In genomic region chr16:53135329-53135728, GRCh38 we compare ENCODE assay signal across 18 cellular contexts.
DNase-seq lines count a peak whose midpoint lies in the region; FAIRE-seq and TF ChIP-seq lines count a peak whose summit lies in the region.
"Had no signal": no experiment of that assay in that cellular context is flagged by ENCODE, and none has a peak within 500 bp of the region (broad histone marks: within the 10 kb centered on the region; RNA-seq: fewer than 3 reads in every experiment).

No MANE protein-coding gene starts in this region.

- POLR2A ChIA-PET in A673 (lab: Charles Lee; ENCODE audit: low non-redundant PET) = no interaction called here

- H3K4me1 ChIP-seq in A673 (ENCODE audit: insufficient read depth, low read length, poor library complexity, severe bottlenecking) (peaks cover 25% of the 10 kb centered on the region), astrocyte (ENCODE audit: insufficient read depth, low read length) (no peaks in the 10 kb centered on the region)

- H3K27ac Mint-ChIP-seq in astrocyte (ENCODE audit: unreplicated experiment) (no peak overlapping the region), neural crest cell (ENCODE audit: unreplicated experiment) (no peak overlapping the region), CD14-positive monocyte (peak overlapping the region in 1 of 7 donors; percentile 5)

- FAIRE-seq in GM19239 (lab: Jason Lieb, UNC) (peak; percentile 49), astrocyte (lab: Jason Lieb, UNC) (no peak)
- FAIRE-seq: A549 had no signal

- H3K79me2 ChIP-seq in astrocyte (ENCODE audit: insufficient read depth, low read length) = peaks cover 84% of the 10 kb centered on the region

- intact Hi-C loops in A673 (cut with micrococcal nuclease; ENCODE audit: unreplicated experiment) = no loop called here
- intact Hi-C loops in CD14-positive monocyte (cut with micrococcal nuclease) = no loop called here

- H3K9me3 Mint-ChIP-seq in astrocyte (ENCODE audit: unreplicated experiment) = no peaks in the 10 kb centered on the region
- H3K9me3 Mint-ChIP-seq in neural crest cell = no peaks in the 10 kb centered on the region
- no peaks in the 10 kb centered on the region for H3K9me3 Mint-ChIP-seq in CD14-positive monocyte
- H3K9me3 Mint-ChIP-seq: H9 had no signal

- H3K4me3 Mint-ChIP-seq in astrocyte (ENCODE audit: unreplicated experiment) (peak overlapping the region; percentile 23), neural crest cell (peak overlapping the region; percentile 48), CD14-positive monocyte (no peak overlapping the region)
- H3K4me3 Mint-ChIP-seq: H9 had no signal

- H3K4me1 Mint-ChIP-seq in astrocyte (ENCODE audit: low read depth, unreplicated experiment) = peaks cover 24% of the 10 kb centered on the region
- peaks cover 4% of the 10 kb centered on the region for H3K4me1 Mint-ChIP-seq in neural crest cell
- peaks cover 3% of the 10 kb centered on the region for H3K4me1 Mint-ChIP-seq in CD14-positive monocyte

- peaks cover 38% of the 10 kb centered on the region for H4K20me1 ChIP-seq in astrocyte (ENCODE audit: insufficient read depth, low read length)

- H3K27me3 Mint-ChIP-seq in astrocyte (ENCODE audit: low read depth, unreplicated experiment) (no peaks in the 10 kb centered on the region), neural crest cell (ENCODE audit: low read depth) (no peaks in the 10 kb centered on the region), CD14-positive monocyte (ENCODE audit: low read depth in 3 of 3) (no peaks in the 10 kb centered on the region)

- H3K36me3 Mint-ChIP-seq in astrocyte (ENCODE audit: low read depth, unreplicated experiment) (peaks cover 5% of the 10 kb centered on the region), neural crest cell (ENCODE audit: low read depth) (no peaks in the 10 kb centered on the region), CD14-positive monocyte (no peaks in the 10 kb centered on the region)

- no peak overlapping the region for H3K4me2 ChIP-seq in astrocyte (ENCODE audit: low read length)

- H2AFZ ChIP-seq in astrocyte (ENCODE audit: low read depth, low read length) = no peak overlapping the region

- H3K9ac ChIP-seq in astrocyte (ENCODE audit: low read length) = no peak overlapping the region

- H3K9me3 ChIP-seq in A673 (ENCODE audit: low read depth, low read length, poor library complexity, severe bottlenecking) = no peaks in the 10 kb centered on the region
- H3K9me3 ChIP-seq in astrocyte (ENCODE audit: insufficient read depth, low read depth, low read length) = no peaks in the 10 kb centered on the region
- H3K9me3 ChIP-seq: A549 had no signal

- H3K36me3 ChIP-seq in A673 (ENCODE audit: insufficient read depth, low read length, poor library complexity, severe bottlenecking) (peaks cover 4% of the 10 kb centered on the region), astrocyte (ENCODE audit: insufficient read depth, low read length) (peaks cover 4% of the 10 kb centered on the region)

- BruUV-seq in A673 (replicated peaks; lab: Mats Ljungman, UMichigan) = no TSS peak

- TF ChIP-seq CTCF in A673 (conservative IDR thresholded peaks at IDR 0.05; ENCODE audit: low read depth, low read length) (no peak), astrocyte (IDR thresholded peaks at IDR 0.05; ENCODE audit: insufficient read depth, low read depth, low read length) (no peak), neural crest cell (conservative IDR thresholded peaks at IDR 0.05) (no peak), CD14-positive monocyte (IDR thresholded peaks at IDR 0.05) (no peak)

- H3K27ac ChIP-seq in A673 (ENCODE audit: low read depth, low read length, poor library complexity, severe bottlenecking) = peak overlapping the region; percentile 59
- H3K27ac ChIP-seq in astrocyte (ENCODE audit: low read depth, low read length) = no peak overlapping the region
- H3K27ac ChIP-seq: A549 had no signal

- H3K27me3 ChIP-seq in A673 (replicated peaks; ENCODE audit: insufficient read depth, low read depth, low read length, poor library complexity) = no peaks in the 10 kb centered on the region
- H3K27me3 ChIP-seq in astrocyte (ENCODE audit: insufficient read depth, low read length) = no peaks in the 10 kb centered on the region

- DNase-seq in A673 (ENCODE audit: low spot score) (no peak), GM19239 (ENCODE audit: insufficient read length, low spot score) (no peak), astrocyte (ENCODE audit: low read depth) (no peak), neural crest cell (ENCODE audit: low read depth, low spot score) (no peak), CD14-positive monocyte (ENCODE audit: low spot score) (no peak), T-helper 1 cell (no peak)
- no peak for DNase-seq in effector CD8-positive, alpha-beta T cell (lab: John Stamatoyannopoulos, UW)
- DNase-seq: C1 segment of cervical spinal cord; DMS79; H9; NCI-H1105; NCI-H2081 treated with DMSO at 0.1 percent for 48 hours; NCI-H748 treated with DMSO at 0.1 percent for 48 hours; NK-92 treated with Interleukin-12 subunit alpha and Interleukin-12 subunit beta, amount 100 ng/mL, for 24 hours; OCI-M1; RPMI8226; SHP77 treated with DMSO at 0.1 percent for 48 hours had no signal

- CTCF ChIA-PET in A673 (lab: Charles Lee) = no interaction called here

- no peak overlapping the region for H3K4me3 ChIP-seq in A673 (ENCODE audit: low read depth, low read length, poor library complexity, severe bottlenecking)
- no peak overlapping the region for H3K4me3 ChIP-seq in astrocyte (ENCODE audit: insufficient read depth, low read depth, low read length)
- H3K4me3 ChIP-seq: A549 had no signal

Comparison
In these comparisons a context has a peak if more than half of its experiments do, and no peak if none do; other contexts are left out.
1. H3K4me3 Mint-ChIP-seq: peak in astrocyte (single experiment) and neural crest cell (single experiment); none in CD14-positive monocyte (0 of 2).